ENCODE assay signal across 8 cellular contexts in the genomic region with DNA sequence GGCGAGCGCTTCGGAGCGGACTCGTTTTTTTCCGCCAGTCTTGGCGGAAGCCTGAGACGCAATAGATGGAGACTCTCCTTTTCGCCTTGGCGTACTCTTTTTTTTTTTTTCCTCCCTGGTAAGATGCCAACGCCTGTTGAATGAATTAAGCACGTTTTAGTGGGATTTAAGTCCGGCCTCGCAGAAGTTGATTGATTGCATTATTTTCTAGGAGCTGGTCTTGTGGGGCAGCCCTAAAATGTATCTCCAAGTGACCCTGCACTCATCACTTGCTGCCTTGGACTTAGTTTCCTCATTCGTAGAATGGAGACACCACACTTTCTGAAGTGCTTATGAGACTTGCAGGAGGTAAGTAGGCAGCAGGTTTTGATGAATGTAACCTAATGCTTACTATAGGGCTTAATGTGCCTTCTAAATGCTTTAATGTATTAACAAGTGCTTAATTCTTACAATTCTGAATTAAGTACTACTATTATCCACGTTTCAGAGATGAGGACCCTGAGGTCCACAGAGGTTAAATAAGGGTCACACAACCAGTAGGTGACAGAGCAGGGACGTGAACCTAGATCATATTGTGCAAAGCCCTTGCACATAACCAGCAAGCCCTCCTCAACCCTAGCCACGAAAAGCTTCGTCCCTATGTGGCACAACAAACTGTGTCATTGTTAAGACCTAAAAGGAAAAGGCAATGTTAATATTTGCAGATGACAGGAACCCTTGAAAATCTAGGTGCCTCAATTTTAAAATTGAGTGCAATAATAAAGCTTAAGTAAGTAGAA. TPM values are rescaled to one million over a fixed set of nuclear protein-coding genes. Genes with fewer than 3 reads are reported as not detected.
DNase-seq lines count a peak whose midpoint lies in the region; ATAC-seq lines count a peak whose summit lies in the region.

No MANE protein-coding gene starts in this region.

- CTCF ChIA-PET in activated CD4-positive, alpha-beta T cell treated with anti-CD3 and anti-CD28 coated beads for 36 hours (lab: Charles Lee), result interaction anchor here (1.2 to 5.3 kb wide), 3 partner anchors 11 to 32 kb away, joined by 4 to 36 read pairs (median 6); partner anchors contain the start of gene EFNB2

- H3K27ac ChIP-seq in effector memory CD4-positive, alpha-beta T cell (ENCODE audit: insufficient read depth, low read length, poor library complexity, severe bottlenecking), result peak overlapping the region; percentile 96
- no peak overlapping the region for H3K27ac ChIP-seq in neuronal stem cell (replicated peaks; ENCODE audit: low read length)

- peak overlapping the region; percentile 97 for H3K4me3 Mint-ChIP-seq in activated CD4-positive, alpha-beta T cell treated with anti-CD3 and anti-CD28 coated beads for 36 hours

- peak overlapping the region; percentile 89 for H2AFZ ChIP-seq in neuronal stem cell (ENCODE audit: low read length)

- no peak overlapping the region for H2BK120ac ChIP-seq in neuronal stem cell (ENCODE audit: low read depth, low read length)

- H3K27me3 Mint-ChIP-seq in activated CD4-positive, alpha-beta T cell treated with anti-CD3 and anti-CD28 coated beads for 36 hours, result no peaks in the 10 kb centered on the region

- peaks cover 21% of the 10 kb centered on the region for H3K36me3 Mint-ChIP-seq in activated CD4-positive, alpha-beta T cell treated with anti-CD3 and anti-CD28 coated beads for 36 hours (ENCODE audit: low read depth)

- no peak overlapping the region for H3K23ac ChIP-seq in neuronal stem cell (ENCODE audit: low read depth, low read length, poor library complexity)

- peak overlapping the region; percentile 46 for H3K4me2 ChIP-seq in neuronal stem cell (ENCODE audit: insufficient read depth, low read length, poor library complexity, severe bottlenecking)

- peak; percentile 8 for DNase-seq in activated CD4-positive, alpha-beta T cell treated with anti-CD3 and anti-CD28 coated beads for 36 hours
- no peak for DNase-seq in activated CD4-positive, alpha-beta T cell treated with anti-CD3 and anti-CD28 coated beads, Interleukin-2, amount 50 U/mL, for 4 hours
- peak; percentile 17 for DNase-seq in OCI-M2 (lab: John Stamatoyannopoulos, UW; ENCODE audit: unreplicated experiment)
- no peak for DNase-seq in effector memory CD4-positive, alpha-beta T cell
- DNase-seq in neuronal stem cell (ENCODE audit: low spot score), result no peak
- DNase-seq in occipital lobe (lab: John Stamatoyannopoulos, UW), result no peak
- no peak for DNase-seq in AG08396 (ENCODE audit: low spot score)

- no CpG with 5 or more reads among the region's 19 CpGs for WGBS in neuronal stem cell (ENCODE audit: extremely low coverage in 2 of 2, insufficient read length in 2 of 2, insufficient replicate concordance in 1 of 2), 2 donors

- H3K9ac ChIP-seq in neuronal stem cell (ENCODE audit: low read depth, low read length, poor library complexity), result no peak overlapping the region

- H3K4me3 ChIP-seq in effector memory CD4-positive, alpha-beta T cell (ENCODE audit: insufficient read depth, low read depth, low read length, poor library complexity, severe bottlenecking), result peak overlapping the region; percentile 91
- H3K4me3 ChIP-seq in neuronal stem cell (ENCODE audit: low read length in 2 of 2), result peak overlapping the region; percentile 64 to 93

- peaks cover 24% of the 10 kb centered on the region for H3K4me1 ChIP-seq in effector memory CD4-positive, alpha-beta T cell (ENCODE audit: control insufficient read depth, insufficient read depth, low read length, poor library complexity, severe bottlenecking)
- peaks cover 6 to 10% of the 10 kb centered on the region in 2 donors for H3K4me1 ChIP-seq in neuronal stem cell (ENCODE audit: control insufficient read depth in 2 of 2, insufficient read depth in 1 of 2, low read depth in 1 of 2, low read length in 2 of 2)

- H2BK15ac ChIP-seq in neuronal stem cell (ENCODE audit: low read length), result no peak overlapping the region

- no peak overlapping the region for H2AK5ac ChIP-seq in neuronal stem cell (ENCODE audit: low read depth, low read length)

- H3K36me3 ChIP-seq in effector memory CD4-positive, alpha-beta T cell (ENCODE audit: control insufficient read depth, insufficient read depth, low read length), result no peaks in the 10 kb centered on the region
- H3K36me3 ChIP-seq in neuronal stem cell (replicated peaks in 1 of 2; ENCODE audit: control insufficient read depth in 2 of 2, insufficient read depth in 2 of 2, low read length in 2 of 2), result peaks cover 0 to 9% of the 10 kb centered on the region in 2 donors

- H2BK12ac ChIP-seq in neuronal stem cell (ENCODE audit: low read length), result no peak overlapping the region

- H3K4ac ChIP-seq in neuronal stem cell (ENCODE audit: low read length), result no peak overlapping the region

- no peaks in the 10 kb centered on the region for H3K9me3 ChIP-seq in effector memory CD4-positive, alpha-beta T cell (ENCODE audit: control insufficient read depth, low read length)
- no peaks in the 10 kb centered on the region for H3K9me3 ChIP-seq in neuronal stem cell (replicated peaks in 1 of 2; ENCODE audit: control insufficient read depth in 2 of 2, insufficient read depth in 1 of 2, low read depth in 1 of 2, low read length in 2 of 2)

- peak overlapping the region; percentile 92 for H3K27ac Mint-ChIP-seq in activated CD4-positive, alpha-beta T cell treated with anti-CD3 and anti-CD28 coated beads for 36 hours

- H4K91ac ChIP-seq in neuronal stem cell (ENCODE audit: low read depth, low read length, poor library complexity), result no peak overlapping the region

- peaks cover 36% of the 10 kb centered on the region for H3K4me1 Mint-ChIP-seq in activated CD4-positive, alpha-beta T cell treated with anti-CD3 and anti-CD28 coated beads for 36 hours

- H2BK5ac ChIP-seq in neuronal stem cell (ENCODE audit: low read length), result no peak overlapping the region

- POLR2A ChIA-PET in activated CD4-positive, alpha-beta T cell treated with anti-CD3 and anti-CD28 coated beads for 36 hours (lab: Charles Lee), result no interaction called here

- H3K27me3 ChIP-seq in effector memory CD4-positive, alpha-beta T cell (replicated peaks; ENCODE audit: control insufficient read depth, insufficient read depth, low read length, poor library complexity, severe bottlenecking), result no peaks in the 10 kb centered on the region
- no peaks in the 10 kb centered on the region for H3K27me3 ChIP-seq in neuronal stem cell (ENCODE audit: control insufficient read depth in 3 of 3, insufficient read depth in 3 of 3, low read depth in 1 of 3, low read length in 3 of 3)

- ATAC-seq in activated CD4-positive, alpha-beta T cell treated with anti-CD3 and anti-CD28 coated beads for 36 hours, result peak; percentile 34
- peak; percentile 30 for ATAC-seq in HG02763 (IDR thresholded peaks at IDR 0.05; ENCODE audit: unreplicated experiment)

- no peak overlapping the region for H3K14ac ChIP-seq in neuronal stem cell (ENCODE audit: low read length)

- no peak overlapping the region for H4K8ac ChIP-seq in neuronal stem cell (ENCODE audit: low read depth, low read length)

- H3K79me1 ChIP-seq in neuronal stem cell (ENCODE audit: low read depth, low read length), result no peaks in the 10 kb centered on the region

- H3K9me3 Mint-ChIP-seq in activated CD4-positive, alpha-beta T cell treated with anti-CD3 and anti-CD28 coated beads for 36 hours (ENCODE audit: low read depth), result no peaks in the 10 kb centered on the region

- intact Hi-C loops in activated CD4-positive, alpha-beta T cell treated with anti-CD3 and anti-CD28 coated beads for 36 hours (cut with DNase I, micrococcal nuclease), result loop anchor here (1.0 to 5.0 kb wide), 2 partner anchors 33 to 1649 kb away; partner anchors contain the start of genes EFNB2 (in 2 of the 2), ABHD13 (in 1 of the 2) and LIG4 (in 1 of the 2)

- H3K18ac ChIP-seq in neuronal stem cell (ENCODE audit: low read length), result no peak overlapping the region

RNA-seq across cellular contexts. Expression of gene ARGLU1, which starts 0.5 kb away (rescaled TPM):
- 10 to 100 TPM; 68.8 to 94.2 TPM for total RNA-seq in activated CD4-positive, alpha-beta T cell treated with anti-CD3 and anti-CD28 coated beads for 36 hours
- polyA plus RNA-seq in neuronal stem cell (2013, experiment 1 of 2), result 248 TPM
- 251 TPM for polyA plus RNA-seq in neuronal stem cell (2013, experiment 2 of 2)
- total RNA-seq in occipital lobe, result 160 TPM

RNA-seq across cellular contexts. Expression of gene EFNB2, which starts 33.0 kb away (rescaled TPM):
- total RNA-seq in activated CD4-positive, alpha-beta T cell treated with anti-CD3 and anti-CD28 coated beads for 36 hours, result under 1 TPM; 0.05 to 0.14 TPM
- 41.2 TPM for polyA plus RNA-seq in neuronal stem cell (2013, experiment 1 of 2)
- polyA plus RNA-seq in neuronal stem cell (2013, experiment 2 of 2), result 42.0 TPM
- total RNA-seq in occipital lobe, result 82.8 TPM

Comparison
In these comparisons a context has a peak if more than half of its experiments do, and no peak if none do; other contexts are left out.
1. DNase-seq: peak in activated CD4-positive, alpha-beta T cell treated with anti-CD3 and anti-CD28 coated beads for 36 hours (single experiment) and OCI-M2 (single experiment); none in activated CD4-positive, alpha-beta T cell treated with anti-CD3 and anti-CD28 coated beads, Interleukin-2, amount 50 U/mL, for 4 hours (0 of 2), effector memory CD4-positive, alpha-beta T cell (0 of 3), neuronal stem cell (single experiment), occipital lobe (single experiment) and AG08396 (single experiment).
2. RNA of gene EFNB2, which starts 33.0 kb away (total RNA-seq): 82.8 TPM in occipital lobe (single experiment); 0.05 to 0.14 TPM in activated CD4-positive, alpha-beta T cell treated with anti-CD3 and anti-CD28 coated beads for 36 hours; every median in the first group is over 10 times any median in the second.